Comparison of ENCODE assay signal across 7 cellular contexts in the genomic region with DNA sequence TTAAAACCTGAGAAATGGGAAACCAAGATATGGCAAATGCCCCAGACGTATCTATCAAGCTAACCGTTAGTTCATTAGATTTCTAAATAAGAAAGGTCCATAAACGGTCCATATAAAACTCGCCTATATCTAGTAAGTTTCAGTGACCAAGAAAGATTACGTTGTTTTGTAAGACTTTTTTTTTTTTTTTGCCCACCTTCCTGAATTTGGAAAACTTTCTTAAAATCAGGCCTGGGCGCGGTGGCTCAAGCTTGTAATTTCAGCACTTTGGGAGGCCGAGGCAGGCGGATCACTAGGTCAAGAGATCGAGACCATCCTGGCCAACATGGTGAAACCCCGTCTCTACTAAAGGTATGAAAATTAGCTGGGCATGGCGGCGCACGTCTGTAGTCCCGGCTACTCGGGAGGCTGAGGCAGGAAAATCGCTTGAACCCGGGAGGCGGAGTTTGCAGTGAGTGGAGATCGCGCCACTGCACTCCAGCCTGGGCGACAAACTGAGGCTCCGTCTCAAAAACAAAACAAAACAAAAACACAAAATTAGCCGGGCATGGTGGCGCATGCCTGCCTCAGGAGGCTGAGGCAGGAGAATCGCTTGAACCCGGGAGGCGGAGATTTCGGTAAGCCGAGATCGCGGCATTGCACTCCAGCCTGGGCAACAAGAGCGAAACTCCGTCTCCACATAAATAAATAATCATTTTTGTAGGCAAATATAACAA. TPM values are rescaled to one million over a fixed set of nuclear protein-coding genes. Genes with fewer than 3 reads are reported as not detected.
DNase-seq lines count a peak whose midpoint lies in the region; ATAC-seq, FAIRE-seq and TF ChIP-seq lines count a peak whose summit lies in the region.
"Not testable (repeated sequence)": the region's sequence is repeated elsewhere in the genome, so short reads cannot be mapped to it uniquely, and the experiment has no call there.

No MANE protein-coding gene starts in this region.

- not testable (repeated sequence) for H3K9me3 Mint-ChIP-seq in activated B cell treated with CpG ODN at 0.5 μM for 24 hours

- CTCF ChIA-PET in activated B cell treated with CpG ODN at 0.5 μM for 24 hours (lab: Charles Lee): interaction anchor here (0.7 kb wide), 1 partner anchor 60 kb away, joined by 3 read pairs; no protein-coding TSS in a partner anchor
- CTCF ChIA-PET in GM12878 (lab: Yijun Ruan, JAX): interaction anchor here (0.7 to 1.2 kb wide), 3 partner anchors 15 to 613 kb away, joined by 3 read pairs; no protein-coding TSS in a partner anchor

- intact Hi-C loops in activated B cell treated with CpG ODN at 0.5 μM for 24 hours (cut with micrococcal nuclease): not testable (repeated sequence)
- intact Hi-C loops in GM12878 (cut with micrococcal nuclease; ENCODE audit: unreplicated experiment): loop anchor here (5.0 kb wide), 3 partner anchors 155 to 365 kb away; partner anchors contain the start of gene ZFR

- not testable (repeated sequence) for H3K27me3 Mint-ChIP-seq in activated B cell treated with CpG ODN at 0.5 μM for 24 hours

- TF ChIP-seq RAD21 in GM12878 (IDR thresholded peaks at IDR 0.05; ENCODE audit: insufficient read depth, low read depth, low read length): not testable (repeated sequence)

- H4K5ac ChIP-seq in mesendoderm (ENCODE audit: low read length): not testable (repeated sequence)

- RAD21 ChIA-PET in GM12878 (lab: Charles Lee; ENCODE audit: unreplicated experiment): interaction anchor here (0.7 to 2.7 kb wide), 3 partner anchors 8 to 60 kb away, joined by 3 to 12 read pairs (median 5); no protein-coding TSS in a partner anchor

- not testable (repeated sequence) for H2BK15ac ChIP-seq in mesendoderm (replicated peaks; ENCODE audit: low read depth)

- H3K36me3 Mint-ChIP-seq in activated B cell treated with CpG ODN at 0.5 μM for 24 hours (ENCODE audit: low read depth): peaks cover 48% of the 10 kb centered on the region

- H3K9me3 ChIP-seq in GM12878 (replicated peaks; ENCODE audit: control insufficient read depth, insufficient read depth, low read length); skeletal muscle tissue (ENCODE audit: control insufficient read depth in 3 of 3, low read length in 3 of 3): not testable (repeated sequence)

- H3K4me2 ChIP-seq in GM12878 (ENCODE audit: control insufficient read depth, insufficient read depth) (peak overlapping the region; percentile 40), mesendoderm (ENCODE audit: low read length) (peak overlapping the region; percentile 81)

- H4K8ac ChIP-seq in mesendoderm (ENCODE audit: low read depth, low read length): not testable (repeated sequence)

- under 1% methylated on average over 34 of the region's 34 CpGs for WGBS in GM12878 (ENCODE audit: insufficient coverage, insufficient replicate concordance, low lambda C conversion rate, missing lambda C conversion rate)
- no CpG with 5 or more reads among the region's 34 CpGs for WGBS in mesendoderm (ENCODE audit: extremely low coverage, insufficient coverage, low lambda C conversion rate)

- not testable (repeated sequence) for TF ChIP-seq POLR2A in GM12878 (IDR thresholded peaks at IDR 0.05; ENCODE audit: low read depth, low read length)

- H3K79me2 ChIP-seq in GM12878 (ENCODE audit: control insufficient read depth, insufficient read depth, low read length): peaks cover 74% of the 10 kb centered on the region
- peaks cover 57% of the 10 kb centered on the region for H3K79me2 ChIP-seq in mesendoderm (ENCODE audit: control insufficient read depth, insufficient read depth, low read length)

- not testable (repeated sequence) for H3K23ac ChIP-seq in mesendoderm (ENCODE audit: low read length)

- BruUV-seq in GM12878 (replicated peaks; lab: Mats Ljungman, UMichigan): TSS peak; percentile 57

- H3K18ac ChIP-seq in mesendoderm (ENCODE audit: low read length): not testable (repeated sequence)

- peak overlapping the region; percentile 84 for H3K4ac ChIP-seq in mesendoderm (ENCODE audit: low read depth, low read length)

- POLR2A ChIA-PET in activated B cell treated with CpG ODN at 0.5 μM for 24 hours (lab: Charles Lee) (interaction anchor here (0.6 to 3.0 kb wide), 5 partner anchors 8 to 272 kb away, joined by 3 to 17 read pairs (median 4); partner anchors contain the start of gene ZFR), GM12878 (lab: Charles Lee) (interaction anchor here (0.7 to 2.8 kb wide), 4 partner anchors 8 to 31 kb away, joined by 3 to 22 read pairs (median 4); no protein-coding TSS in a partner anchor)

- H2AK5ac ChIP-seq in mesendoderm (ENCODE audit: low read length): not testable (repeated sequence)

- peak overlapping the region; percentile 91 for H3K27ac Mint-ChIP-seq in activated B cell treated with CpG ODN at 0.5 μM for 24 hours

- H3K56ac ChIP-seq in mesendoderm (ENCODE audit: low read length): peak overlapping the region; percentile 79

- not testable (repeated sequence) for H2BK5ac ChIP-seq in mesendoderm (ENCODE audit: low read length)

- TF ChIP-seq EP300 in GM12878 (IDR thresholded peaks at IDR 0.05; ENCODE audit: borderline replicate concordance in 1 of 2, control insufficient read depth in 1 of 2, low read depth in 2 of 2, low read length in 2 of 2): not testable (repeated sequence)

- not testable (repeated sequence) for H3K4me1 ChIP-seq in GM12878 (ENCODE audit: control insufficient read depth, insufficient read depth, low read length); mesendoderm (ENCODE audit: control insufficient read depth, low read depth, low read length)
- H3K4me1 ChIP-seq in skeletal muscle tissue (ENCODE audit: control insufficient read depth in 3 of 3, insufficient read depth in 3 of 3, low read length in 3 of 3): peaks cover 12 to 24% (median 13%) of the 10 kb centered on the region in 3 donors

- ATAC-seq in activated B cell treated with CpG ODN at 0.5 μM for 24 hours (ENCODE audit: low read depth): not testable (repeated sequence)
- peak; percentile 5 for ATAC-seq in GM12878

- H2AFZ ChIP-seq in GM12878 (ENCODE audit: control insufficient read depth, low read depth, low read length): not testable (repeated sequence)

- peak overlapping the region; percentile 98 for H3K4me3 ChIP-seq in GM12875 (ENCODE audit: low read depth, low read length)
- H3K4me3 ChIP-seq in GM12878: peak overlapping the region; percentile 95
- peak overlapping the region; percentile 96 to 98 for H3K4me3 ChIP-seq in foreskin fibroblast (ENCODE audit: low read depth in 1 of 2, low read length in 2 of 2)
- H3K4me3 ChIP-seq in mesendoderm (ENCODE audit: low read length): peak overlapping the region; percentile 89
- H3K4me3 ChIP-seq in skeletal muscle tissue (ENCODE audit: low read length in 3 of 3): peak overlapping the region; percentile 86 to 98 (median 91)

- H3K27me3 ChIP-seq in GM12878 (replicated peaks in 1 of 2; ENCODE audit: control insufficient read depth in 2 of 2, insufficient read depth in 2 of 2, low read length in 1 of 2); mesendoderm (ENCODE audit: insufficient read depth, low read length, poor library complexity); skeletal muscle tissue (ENCODE audit: control insufficient read depth in 3 of 3, insufficient read depth in 3 of 3, low read length in 3 of 3): not testable (repeated sequence)

- peak; percentile 20 for DNase-seq in NCI-H2196 (lab: John Stamatoyannopoulos, UW; ENCODE audit: unreplicated experiment)
- not testable (repeated sequence) for DNase-seq in activated B cell treated with CpG ODN at 0.5 μM for 24 hours; GM12878 (ENCODE audit: low read depth, low spot score)
- peak in 1 of 2 donors; percentile 55 for DNase-seq in foreskin fibroblast
- peak; percentile 45 for DNase-seq in mesendoderm

- H3K79me1 ChIP-seq in mesendoderm (ENCODE audit: low read length): not testable (repeated sequence)

- H2BK120ac ChIP-seq in mesendoderm (ENCODE audit: low read depth, low read length): not testable (repeated sequence)

- peaks cover 48% of the 10 kb centered on the region for H3K4me1 Mint-ChIP-seq in activated B cell treated with CpG ODN at 0.5 μM for 24 hours

- peak overlapping the region; percentile 96 for H3K4me3 Mint-ChIP-seq in activated B cell treated with CpG ODN at 0.5 μM for 24 hours

- in situ Hi-C loops in GM12878 (cut with MboI): not testable (repeated sequence)

- peak overlapping the region; percentile 98 for H3K27ac ChIP-seq in GM12878 (ENCODE audit: control insufficient read depth, insufficient read depth)
- H3K27ac ChIP-seq in mesendoderm (ENCODE audit: low read depth, low read length): not testable (repeated sequence)
- H3K27ac ChIP-seq in skeletal muscle tissue (ENCODE audit: low read depth, low read length): peak overlapping the region; percentile 99

- H3K36me3 ChIP-seq in GM12878 (ENCODE audit: control insufficient read depth in 2 of 2, insufficient read depth in 2 of 2, low read length in 1 of 2): peaks cover 0 to 13% of the 10 kb centered on the region in 2 experiments
- H3K36me3 ChIP-seq in mesendoderm (ENCODE audit: control insufficient read depth, insufficient read depth, low read length): not testable (repeated sequence)
- peaks cover 0 to 13% (median 12%) of the 10 kb centered on the region in 3 donors for H3K36me3 ChIP-seq in skeletal muscle tissue (ENCODE audit: control insufficient read depth in 3 of 3, insufficient read depth in 3 of 3, low read length in 3 of 3)

- FAIRE-seq in GM12878 (lab: Jason Lieb, UNC): not testable (repeated sequence)

- not testable (repeated sequence) for TF ChIP-seq CTCF in GM12875 (IDR thresholded peaks at IDR 0.05; ENCODE audit: borderline replicate concordance, insufficient read depth, low read depth, low read length); activated B cell treated with CpG ODN at 0.5 μM for 24 hours (IDR thresholded peaks at IDR 0.05); GM12878 (IDR thresholded peaks at IDR 0.05 in 2 of 3, conservative IDR thresholded peaks at IDR 0.05 in 1 of 3; ENCODE audit: control insufficient read depth in 2 of 3, extremely low read depth in 1 of 3, insufficient read depth in 1 of 3, low read depth in 3 of 3, low read length in 3 of 3); foreskin fibroblast (IDR thresholded peaks at IDR 0.05; ENCODE audit: low read depth, low read length)

- SMC1A ChIA-PET in GM12878 (lab: Charles Lee; ENCODE audit: uncharacterized antibody, unreplicated experiment): interaction anchor here (0.7 to 1.8 kb wide), 4 partner anchors 9 to 157 kb away, joined by 3 to 6 read pairs (median 4); no protein-coding TSS in a partner anchor

- H3K9ac ChIP-seq in GM12878 (ENCODE audit: control insufficient read depth, insufficient read depth, low read length) (peak overlapping the region; percentile 99), mesendoderm (ENCODE audit: low read length) (peak overlapping the region; percentile 98), skeletal muscle tissue (ENCODE audit: low read depth in 1 of 3, low read length in 3 of 3) (peak overlapping the region; percentile 72 to 99 (median 98))

- not testable (repeated sequence) for H4K20me1 ChIP-seq in GM12878 (ENCODE audit: control insufficient read depth, insufficient read depth)

RNA-seq across cellular contexts. Expression of gene GOLPH3, which starts 1.8 kb away (rescaled TPM):
- total RNA-seq in activated B cell treated with CpG ODN at 0.5 μM for 24 hours (55.5 and 60.1 TPM in 2 replicates), GM12878 (2014; rRNA removed) (45.4 and 51.9 TPM in 2 replicates), GM12878 (2014; rRNA removed; fragmentation: Illumina TruSeq; extraction: Trizol) (39.4 and 40.8 TPM in 2 replicates), GM12878 (2021) (62.4 and 67.2 TPM in 2 replicates), skeletal muscle tissue (50.6 TPM)
- total RNA-seq in GM12878 (2013; cell fraction: nucleolus; rRNA removed): 47.7 and 54.5 TPM in 2 replicates
- 23.8 TPM for polyA plus RNA-seq in GM12878 (2011; ENCODE audit: low read depth)
- polyA plus RNA-seq in GM12878 (2011; rRNA removed) (40.9 and 48.4 TPM in 2 replicates), GM12878 (2014; fragmentation: Illumina TruSeq; extraction: Trizol) (54.4 and 70.4 TPM in 2 replicates), GM12878 (2014; fragmentation: Nextera tagmentation; extraction: Ambion mirVana) (10 to 100 TPM; 14.0 to 28.5 TPM), GM12878 (2014; rRNA removed) (34.1 and 35.2 TPM in 2 replicates), GM12878 (2016; fragmentation: Nextera tagmentation; extraction: Ambion mirVana) (10 to 100 TPM; 74.8 to 79.7 TPM)
- polyA plus RNA-seq in GM12878 (2011; cell fraction: cytosol; rRNA removed): 22.2 and 24.9 TPM in 2 replicates
- polyA plus RNA-seq in GM12878 (2011; cell fraction: nucleus; rRNA removed): 15.3 and 17.8 TPM in 2 replicates
- 36.4 and 37.1 TPM in 2 replicates for polyA plus RNA-seq in GM12878 (2012)
- 40.7 and 46.6 TPM in 2 replicates for polyA minus RNA-seq in GM12878 (2011; rRNA and poly(A)+ RNA removed)
- polyA minus RNA-seq in GM12878 (2011; cell fraction: cytosol; rRNA and poly(A)+ RNA removed): 21.2 and 29.1 TPM in 2 replicates
- polyA minus RNA-seq in GM12878 (2011; cell fraction: nucleus; rRNA and poly(A)+ RNA removed): 16.0 and 27.4 TPM in 2 replicates
- polyA plus RNA-seq in mesendoderm (2013, experiment 1 of 2): 85.3 TPM
- 85.6 TPM for polyA plus RNA-seq in mesendoderm (2013, experiment 2 of 2)
